In genomic region chr4:153880983-153881382, GRCh38 we compare ENCODE assay signal across 28 cellular contexts.
"Had no signal": no experiment of that assay in that cellular context is flagged by ENCODE, and none has a peak within 500 bp of the region (broad histone marks: within the 10 kb centered on the region; RNA-seq: fewer than 3 reads in every experiment).

No MANE protein-coding gene starts in this region.

- H3K27ac Mint-ChIP-seq: activated CD4-positive, alpha-beta memory T cell treated with anti-CD3 and anti-CD28 coated beads for 36 hours; activated CD4-positive, alpha-beta T cell treated with anti-CD3 and anti-CD28 coated beads for 36 hours; activated CD4-positive, alpha-beta T cell treated with anti-CD3 and anti-CD28 coated beads, Interleukin-2, amount 10 ng/mL, durations not matched to agents 24 days and 14 days; activated CD8-positive, alpha-beta memory T cell treated with anti-CD3 and anti-CD28 coated beads, Interleukin-2, amount 10 ng/mL, durations not matched to agents 7 days and 5 days; activated CD8-positive, alpha-beta T cell treated with anti-CD3 and anti-CD28 coated beads, Interleukin-2, amount 10 ng/mL, durations not matched to agents 7 days and 5 days; activated naive CD4-positive, alpha-beta T cell treated with anti-CD3 and anti-CD28 coated beads for 36 hours; activated naive CD4-positive, alpha-beta T cell treated with anti-CD3 and anti-CD28 coated beads, Interleukin-2, amount 50 U/mL, for 24 hours; activated naive CD8-positive, alpha-beta T cell treated with anti-CD3 and anti-CD28 coated beads for 36 hours; activated naive CD8-positive, alpha-beta T cell treated with anti-CD3 and anti-CD28 coated beads, Interleukin-2, amount 50 U/mL, for 24 hours; activated T-helper 1 cell treated with anti-CD3 and anti-CD28 coated beads, Interleukin-12 subunit alpha, Interleukin-12 subunit beta, Interleukin-2, Interleukin-4 antibody, amounts not matched to agents 30 ng/mL and 10 ng/mL and 1 ng/mL, durations not matched to agents 14 hours and 24 hours and 36 hours; activated T-helper 2 cell treated with anti-CD3 and anti-CD28 coated beads, Interferon-gamma antibody, Interleukin-2, Interleukin-4, amounts not matched to agents 10 μg/mL and 5 μg/mL and 100 μg/mL, durations not matched to agents 14 hours and 24 hours and 36 hours; effector memory CD8-positive, alpha-beta T cell had no signal

- H3K4me3 Mint-ChIP-seq: activated CD4-positive, alpha-beta memory T cell treated with anti-CD3 and anti-CD28 coated beads for 36 hours; activated CD4-positive, alpha-beta T cell treated with anti-CD3 and anti-CD28 coated beads for 36 hours; activated CD4-positive, alpha-beta T cell treated with anti-CD3 and anti-CD28 coated beads, Interleukin-2, amount 10 ng/mL, durations not matched to agents 24 days and 14 days; activated CD8-positive, alpha-beta memory T cell treated with anti-CD3 and anti-CD28 coated beads, Interleukin-2, amount 10 ng/mL, durations not matched to agents 7 days and 5 days; activated CD8-positive, alpha-beta T cell treated with anti-CD3 and anti-CD28 coated beads, Interleukin-2, amount 10 ng/mL, durations not matched to agents 7 days and 5 days; activated naive CD4-positive, alpha-beta T cell treated with anti-CD3 and anti-CD28 coated beads for 36 hours; activated naive CD4-positive, alpha-beta T cell treated with anti-CD3 and anti-CD28 coated beads, Interleukin-2, amount 50 U/mL, for 24 hours; activated naive CD8-positive, alpha-beta T cell treated with anti-CD3 and anti-CD28 coated beads for 36 hours; activated naive CD8-positive, alpha-beta T cell treated with anti-CD3 and anti-CD28 coated beads, Interleukin-2, amount 50 U/mL, for 24 hours; activated T-helper 1 cell treated with anti-CD3 and anti-CD28 coated beads, Interleukin-12 subunit alpha, Interleukin-12 subunit beta, Interleukin-2, Interleukin-4 antibody, amounts not matched to agents 30 ng/mL and 10 ng/mL and 1 ng/mL, durations not matched to agents 14 hours and 24 hours and 36 hours; central memory CD8-positive, alpha-beta T cell; effector memory CD8-positive, alpha-beta T cell had no signal

- H3K36me3 ChIP-seq: brain microvascular endothelial cell, esophagus squamous epithelium, gastroesophageal sphincter had no signal

- H3K4me1 ChIP-seq: gastroesophageal sphincter had no signal

- DNase-seq: activated CD4-positive, alpha-beta memory T cell treated with anti-CD3 and anti-CD28 coated beads for 36 hours; activated CD4-positive, alpha-beta T cell treated with anti-CD3 and anti-CD28 coated beads for 36 hours; activated CD4-positive, alpha-beta T cell treated with anti-CD3 and anti-CD28 coated beads, Interleukin-2, amount 10 ng/mL, durations not matched to agents 24 days and 14 days; activated CD4-positive, CD25-positive, alpha-beta regulatory T cell; activated CD4-positive, CD25-positive, alpha-beta regulatory T cell treated with anti-CD3 and anti-CD28 coated beads, Interleukin-2, amount 50 U/mL, for 72 hours; activated CD8-positive, alpha-beta memory T cell treated with anti-CD3 and anti-CD28 coated beads, Interleukin-2, amount 10 ng/mL, durations not matched to agents 7 days and 5 days; activated CD8-positive, alpha-beta memory T cell treated with anti-CD3 and anti-CD28 coated beads, Interleukin-2, amount 50 U/mL, for 4 hours; activated CD8-positive, alpha-beta T cell treated with anti-CD3 and anti-CD28 coated beads, Interleukin-2, amount 10 ng/mL, durations not matched to agents 7 days and 5 days; activated effector memory CD4-positive, alpha-beta T cell treated with anti-CD3 and anti-CD28 coated beads, Interleukin-2, amount 50 U/mL, for 16 hours; activated naive CD4-positive, alpha-beta T cell treated with anti-CD3 and anti-CD28 coated beads for 36 hours; activated naive CD8-positive, alpha-beta T cell treated with anti-CD3 and anti-CD28 coated beads for 36 hours; activated naive CD8-positive, alpha-beta T cell treated with anti-CD3 and anti-CD28 coated beads, Interleukin-2, amount 50 U/mL, for 24 hours; activated T-cell treated with anti-CD3 and anti-CD28 coated beads, Interleukin-2, amount 50 U/mL, for 1 hour; activated T-cell treated with anti-CD3 and anti-CD28 coated beads, Interleukin-2, amount 50 U/mL, for 48 hours; brain microvascular endothelial cell; cortex of kidney; dermis blood vessel endothelial cell; effector CD4-positive, alpha-beta T cell; effector memory CD8-positive, alpha-beta T cell; esophagus squamous epithelium; foreskin melanocyte; head of caudate nucleus had no signal

- H3K27me3 Mint-ChIP-seq: activated CD4-positive, alpha-beta T cell treated with anti-CD3 and anti-CD28 coated beads, Interleukin-2, amount 10 ng/mL, durations not matched to agents 24 days and 14 days; activated CD8-positive, alpha-beta memory T cell treated with anti-CD3 and anti-CD28 coated beads, Interleukin-2, amount 10 ng/mL, durations not matched to agents 7 days and 5 days had no signal

- H3K4me3 ChIP-seq: esophagus squamous epithelium, gastroesophageal sphincter had no signal

- H3K27ac ChIP-seq: brain microvascular endothelial cell, epithelial cell of prostate, esophagus squamous epithelium, gastroesophageal sphincter had no signal

- H3K27me3 ChIP-seq: brain microvascular endothelial cell, esophagus squamous epithelium, gastroesophageal sphincter had no signal

- ATAC-seq: activated CD4-positive, alpha-beta T cell treated with anti-CD3 and anti-CD28 coated beads for 36 hours; activated CD8-positive, alpha-beta memory T cell treated with anti-CD3 and anti-CD28 coated beads, Interleukin-2, amount 10 ng/mL, durations not matched to agents 7 days and 5 days; activated CD8-positive, alpha-beta T cell treated with anti-CD3 and anti-CD28 coated beads, Interleukin-2, amount 10 ng/mL, durations not matched to agents 7 days and 5 days; activated naive CD8-positive, alpha-beta T cell treated with anti-CD3 and anti-CD28 coated beads, Interleukin-2, amount 50 U/mL, for 24 hours; effector memory CD8-positive, alpha-beta T cell; gastroesophageal sphincter had no signal

- H3K4me1 Mint-ChIP-seq: activated CD4-positive, alpha-beta T cell treated with anti-CD3 and anti-CD28 coated beads for 36 hours; activated CD4-positive, alpha-beta T cell treated with anti-CD3 and anti-CD28 coated beads, Interleukin-2, amount 10 ng/mL, durations not matched to agents 24 days and 14 days; activated CD8-positive, alpha-beta memory T cell treated with anti-CD3 and anti-CD28 coated beads, Interleukin-2, amount 10 ng/mL, durations not matched to agents 7 days and 5 days; activated naive CD4-positive, alpha-beta T cell treated with anti-CD3 and anti-CD28 coated beads, Interleukin-2, amount 50 U/mL, for 24 hours; activated naive CD8-positive, alpha-beta T cell treated with anti-CD3 and anti-CD28 coated beads for 36 hours; activated naive CD8-positive, alpha-beta T cell treated with anti-CD3 and anti-CD28 coated beads, Interleukin-2, amount 50 U/mL, for 24 hours; central memory CD8-positive, alpha-beta T cell had no signal

- H3K36me3 Mint-ChIP-seq: activated CD8-positive, alpha-beta memory T cell treated with anti-CD3 and anti-CD28 coated beads, Interleukin-2, amount 10 ng/mL, durations not matched to agents 7 days and 5 days had no signal
